In the genomic region with DNA sequence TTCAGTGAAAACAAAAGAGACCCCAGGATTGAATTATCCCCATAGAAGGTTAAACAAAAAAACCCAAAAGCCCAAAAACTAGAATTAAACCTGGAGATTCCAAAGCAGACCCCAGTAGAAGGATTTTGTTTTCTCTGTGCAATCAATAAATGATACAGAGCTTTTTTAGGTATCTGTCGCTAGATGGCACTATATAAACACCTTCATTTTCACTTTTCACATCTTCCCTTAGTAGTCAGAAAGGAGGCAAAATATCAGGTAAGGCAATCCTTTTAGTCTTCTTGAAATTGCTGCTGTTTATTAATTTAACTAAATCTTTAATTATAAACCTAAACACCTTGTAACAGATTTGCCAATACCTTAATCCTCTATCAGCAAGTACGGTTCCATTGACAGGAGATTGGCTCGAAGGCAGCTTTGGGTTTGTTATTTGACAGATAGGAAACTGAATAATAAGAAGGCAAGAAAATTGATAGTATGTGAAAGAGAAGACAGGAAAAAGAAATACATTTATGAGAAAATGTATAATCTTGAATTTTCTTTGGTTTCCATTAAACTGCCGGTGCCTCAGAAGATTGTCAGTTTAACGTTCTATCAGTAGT, we compare ENCODE assay signal across 8 cellular contexts. TPM values are rescaled to one million over a fixed set of nuclear protein-coding genes. Genes with fewer than 3 reads are reported as not detected.
DNase-seq lines count a peak whose midpoint lies in the region; ATAC-seq and TF ChIP-seq lines count a peak whose summit lies in the region.

No MANE protein-coding gene starts in this region.

- intact Hi-C loops in gastrocnemius medialis (cut with DNase I; ENCODE audit: low total_unique reads) = loop anchor here (1.0 kb wide), 1 partner anchor 784 kb away; no protein-coding TSS in a partner anchor

- DNase-seq in D341Med (ENCODE audit: low spot score) (peak; percentile 45), SK-MEL-5 (ENCODE audit: low read depth, low spot score) (peak; percentile 55), fibroblast of peridontal ligament (ENCODE audit: extremely low read depth) (peak; percentile 67), gastrocnemius medialis (no peak), T-helper 9 cell (no peak)
- peak; percentile 35 for DNase-seq in Jurkat, Clone E6-1 (ENCODE audit: low read depth, low spot score)

- no peak overlapping the region for H3K27ac ChIP-seq in gastrocnemius medialis

- H3K4me3 ChIP-seq in Jurkat, Clone E6-1 (ENCODE audit: low read length) = no peak overlapping the region
- H3K4me3 ChIP-seq in gastrocnemius medialis = no peak overlapping the region

- no peak for TF ChIP-seq POLR2A in gastrocnemius medialis (IDR thresholded peaks at IDR 0.05)

- no peaks in the 10 kb centered on the region for H3K27me3 ChIP-seq in gastrocnemius medialis

- peak in 4 of 5 experiments; percentile 22 to 61 (median 42) for TF ChIP-seq CTCF in gastrocnemius medialis (IDR thresholded peaks at IDR 0.05 in 4 of 5, conservative IDR thresholded peaks at IDR 0.05 in 1 of 5)

- no peaks in the 10 kb centered on the region for H3K4me1 ChIP-seq in gastrocnemius medialis

- H3K9me3 ChIP-seq in gastrocnemius medialis = no peaks in the 10 kb centered on the region

- ATAC-seq in GM19023 (IDR thresholded peaks at IDR 0.05; ENCODE audit: unreplicated experiment) (peak; percentile 53), gastrocnemius medialis (no peak), HG02759 (IDR thresholded peaks at IDR 0.05; ENCODE audit: unreplicated experiment) (no peak)

- in situ Hi-C loops in SK-MEL-5 (cut with HindIII; ENCODE audit: low pct_unique_long_range_greater_than_20kb, low sequenced_read_pairs) = no loop called here
- in situ Hi-C loops in gastrocnemius medialis (cut with MboI; ENCODE audit: low sequenced_read_pairs in 4 of 4) = loop anchor here in 2 of 4 donors (10.0 kb wide), 1 partner anchor 784 kb away; no protein-coding TSS in a partner anchor

- no peaks in the 10 kb centered on the region for H3K36me3 ChIP-seq in gastrocnemius medialis

RNA-seq across cellular contexts. Expression of a gene that starts 23.3 kb away (rescaled TPM):
- polyA plus RNA-seq in Jurkat, Clone E6-1 (2012; ENCODE audit: insufficient read depth, insufficient read length) = 20.2 TPM
- 35.8 and 38.9 TPM in 2 replicates for total RNA-seq in SK-MEL-5 (2014; rRNA removed; shearing (Covaris generic))
- polyA plus RNA-seq in SK-MEL-5 (2015; cell fraction: cytosol; rRNA removed) = 20.4 and 33.6 TPM in 2 replicates
- 58.0 and 67.1 TPM in 2 replicates for polyA plus RNA-seq in SK-MEL-5 (2015; cell fraction: nucleus; rRNA removed)
- total RNA-seq in gastrocnemius medialis = 10 to 100 TPM; 26.2 to 31.7 (median 29.5) TPM

Comparison
In these comparisons a context has a peak if more than half of its experiments do, and no peak if none do; other contexts are left out.
1. DNase-seq: peak in D341Med (single experiment), Jurkat, Clone E6-1 (single experiment), SK-MEL-5 (single experiment) and fibroblast of peridontal ligament (single experiment); none in gastrocnemius medialis (0 of 2) and T-helper 9 cell (single experiment).